Comparison of ENCODE assay signal across 13 cellular contexts in genomic region chr10:28661035-28661434, GRCh38. TPM values are rescaled to one million over a fixed set of nuclear protein-coding genes. Genes with fewer than 3 reads are reported as not detected.
A peak's percentile ranks its signal among the peaks of the same experiment; 100 is the strongest.
DNase-seq lines count a peak whose midpoint lies in the region; ATAC-seq and TF ChIP-seq lines count a peak whose summit lies in the region.
"Had no signal": no experiment of that assay in that cellular context is flagged by ENCODE, and none has a peak within 500 bp of the region (broad histone marks: within the 10 kb centered on the region; RNA-seq: fewer than 3 reads in every experiment).

No MANE protein-coding gene starts in this region.

- TF ChIP-seq POLR2A in HCT116 (IDR thresholded peaks at IDR 0.05; ENCODE audit: borderline replicate concordance, extremely low read depth, insufficient read depth, insufficient read length) = no peak

- intact Hi-C loops in HCT116 (cut with micrococcal nuclease) = loop anchor here (5.0 kb wide), 1 partner anchor 581 kb away; no protein-coding TSS in a partner anchor

- no peak overlapping the region for H3K9ac ChIP-seq in HCT116 (ENCODE audit: low read length)
- H3K9ac ChIP-seq in adipocyte (ENCODE audit: low read length) = no peak overlapping the region
- H3K9ac ChIP-seq: BLaER1 had no signal

- H3K9me2 ChIP-seq in HCT116 (ENCODE audit: insufficient read depth) = no peaks in the 10 kb centered on the region

- TF ChIP-seq CTCF in HCT116 (IDR thresholded peaks at IDR 0.05 in 2 of 3, conservative IDR thresholded peaks at IDR 0.05 in 1 of 3; ENCODE audit: borderline replicate concordance in 1 of 3, insufficient read depth in 1 of 3, low read depth in 2 of 3, low read length in 2 of 3) (no peak), foreskin keratinocyte (conservative IDR thresholded peaks at IDR 0.05) (no peak)

- TF ChIP-seq RAD21 in HCT116 (IDR thresholded peaks at IDR 0.05; ENCODE audit: low read depth) = no peak

- no peak overlapping the region for H3K27ac ChIP-seq in ACC112 (ENCODE audit: low read depth, low read length)
- H3K27ac ChIP-seq in HCT116 (ENCODE audit: low read depth, low read length) = no peak overlapping the region
- H3K27ac ChIP-seq in foreskin keratinocyte = no peak overlapping the region
- H3K27ac ChIP-seq: BLaER1, right lobe of liver had no signal

- H3K4me2 ChIP-seq in HCT116 (ENCODE audit: low read length) = 0 out of 2 replicates have a peak overlapping the region, but pooled peaks have one; percentile 19
- H3K4me2 ChIP-seq: BLaER1 had no signal

- H3K36me3 ChIP-seq in ACC112 (ENCODE audit: insufficient read depth, low read length) = no peaks in the 10 kb centered on the region
- H3K36me3 ChIP-seq in HCT116 (ENCODE audit: control insufficient read depth in 1 of 2, insufficient read depth in 2 of 2, low read length in 2 of 2) = no peaks in the 10 kb centered on the region
- H3K36me3 ChIP-seq in adipocyte (ENCODE audit: control insufficient read depth, insufficient read depth, low read length, severe bottlenecking) = no peaks in the 10 kb centered on the region
- H3K36me3 ChIP-seq: BLaER1, right lobe of liver, tibial nerve had no signal

- CTCF ChIA-PET in HCT116 (lab: Charles Lee) = no interaction called here

- H3K9me3 ChIP-seq in HCT116 (ENCODE audit: control insufficient read depth in 1 of 2, insufficient read depth in 1 of 2, low read depth in 1 of 2, low read length in 2 of 2) (no peaks in the 10 kb centered on the region), adipocyte (ENCODE audit: control insufficient read depth, low read length) (no peaks in the 10 kb centered on the region)
- H3K9me3 ChIP-seq: BLaER1, right lobe of liver, tibial nerve had no signal

- H3K4me3 ChIP-seq in ACC112 (ENCODE audit: low read depth, low read length) = no peak overlapping the region
- H3K4me3 ChIP-seq in HCT116 (replicated peaks in 1 of 2; ENCODE audit: low read depth in 1 of 2, low read length in 2 of 2) = no peak overlapping the region
- H3K4me3 ChIP-seq in adipocyte (ENCODE audit: low read length) = no peak overlapping the region
- H3K4me3 ChIP-seq: BLaER1, right lobe of liver, tibial nerve had no signal

- H3K27me3 ChIP-seq in ACC112 (ENCODE audit: insufficient read depth, low read length) (no peaks in the 10 kb centered on the region), HCT116 (ENCODE audit: insufficient read depth, low read length) (no peaks in the 10 kb centered on the region), adipocyte (replicated peaks; ENCODE audit: control insufficient read depth, insufficient read depth, low read length) (no peaks in the 10 kb centered on the region), foreskin keratinocyte (peaks cover 10% of the 10 kb centered on the region)
- H3K27me3 ChIP-seq: BLaER1, right lobe of liver, tibial nerve had no signal

- BruUV-seq in HCT116 (replicated peaks; lab: Mats Ljungman, UMichigan) = no TSS peak

- H4K20me1 ChIP-seq in HCT116 (ENCODE audit: insufficient read depth) = no peaks in the 10 kb centered on the region
- H4K20me1 ChIP-seq: BLaER1 had no signal

- RAD21 ChIA-PET in HCT116 (lab: Charles Lee; ENCODE audit: low non-redundant PET in 1 of 2, low total read pairs in 2 of 2, uncharacterized antibody in 2 of 2, unreplicated experiment in 2 of 2) = no interaction called here

- ATAC-seq in HCT116 (peak; percentile 39), foreskin keratinocyte (peak; percentile 63), HG03108 (IDR thresholded peaks at IDR 0.05; ENCODE audit: unreplicated experiment) (no peak)
- ATAC-seq: activated CD8-positive, alpha-beta T cell treated with anti-CD3 and anti-CD28 coated beads, Interleukin-2, amount 10 ng/mL, durations not matched to agents 7 days and 5 days; right lobe of liver had no signal

- H3K79me2 ChIP-seq in ACC112 (ENCODE audit: control insufficient read depth, insufficient read depth, low read length, unreplicated experiment) (no peaks in the 10 kb centered on the region), HCT116 (ENCODE audit: insufficient read depth, low read length) (no peaks in the 10 kb centered on the region)

- POLR2A ChIA-PET in HCT116 (lab: Charles Lee) = no interaction called here

- H3K4me1 ChIP-seq in ACC112 (ENCODE audit: control insufficient read depth, insufficient read depth, low read length, unreplicated experiment) (peaks cover 14% of the 10 kb centered on the region), HCT116 (ENCODE audit: control insufficient read depth in 1 of 2, insufficient read depth in 2 of 2, low read length in 2 of 2) (peaks cover 2 to 14% of the 10 kb centered on the region in 2 experiments; a peak in 3 of 4 replicates), adipocyte (ENCODE audit: control insufficient read depth, insufficient read depth, low read length) (peaks cover 24% of the 10 kb centered on the region), foreskin keratinocyte (no peaks in the 10 kb centered on the region)
- H3K4me1 ChIP-seq: BLaER1, right lobe of liver had no signal

- H2AFZ ChIP-seq in ACC112 (ENCODE audit: low read length, unreplicated experiment) (peak overlapping the region; percentile 69), HCT116 (ENCODE audit: low read depth, low read length, poor library complexity, severe bottlenecking) (no peak overlapping the region)

- no peak for DNase-seq in HCT116 (ENCODE audit: low read depth, low spot score)
- DNase-seq in adipocyte (ENCODE audit: low read depth) = peak; percentile 86
- DNase-seq in foreskin keratinocyte = peak; percentile 40 to 73
- no peak for DNase-seq in ecto neural progenitor cell (ENCODE audit: low spot score)
- no peak for DNase-seq in Kasumi-1 (lab: John Stamatoyannopoulos, UW)
- DNase-seq in NCI-H1092 treated with DMSO at 0.1 percent for 48 hours (lab: John Stamatoyannopoulos, UW) = no peak
- DNase-seq: activated CD8-positive, alpha-beta T cell treated with anti-CD3 and anti-CD28 coated beads, Interleukin-2, amount 10 ng/mL, durations not matched to agents 7 days and 5 days; NCI-H2081; right lobe of liver had no signal

TF ChIP-seq in HCT116, 20 proteins besides CTCF, POLR2A, EP300 and RAD21:
- 0 out of 2 replicates have a peak, but pooled peaks have one; percentile 16 for TF ChIP-seq ATF3 (IDR thresholded peaks at IDR 0.05)
- TF ChIP-seq SIN3A (IDR thresholded peaks at IDR 0.05; ENCODE audit: low read depth) = no peak
- TF ChIP-seq CEBPB (IDR thresholded peaks at IDR 0.05; ENCODE audit: low read depth) = 0 out of 2 replicates have a peak, but pooled peaks have one; percentile 31
- TF ChIP-seq JUND (IDR thresholded peaks at IDR 0.05) = no peak

RNA-seq across cellular contexts. Expression of gene BAMBI, which starts 16.3 kb away (rescaled TPM):
- total RNA-seq in HCT116 (2021; ENCODE audit: unreplicated experiment) (6.2 TPM), foreskin keratinocyte (3.6 and 6.8 TPM in 2 replicates)
- polyA plus RNA-seq in HCT116 (2012) = 7.2 and 10.1 TPM in 2 replicates
- 2.9 and 6.1 TPM in 2 replicates for polyA plus RNA-seq in foreskin keratinocyte

Comparison
In these comparisons a context has a peak if more than half of its experiments do, and no peak if none do; other contexts are left out.
1. DNase-seq: peak in adipocyte (single experiment) and foreskin keratinocyte (2 of 2); none in HCT116 (single experiment), ecto neural progenitor cell (single experiment), Kasumi-1 (0 of 2) and NCI-H1092 treated with DMSO at 0.1 percent for 48 hours (single experiment).